In genomic region chr9:72351538-72352453, GRCh38 we compare ENCODE assay signal across 13 cellular contexts. TPM values are rescaled to one million over a fixed set of nuclear protein-coding genes. Genes with fewer than 3 reads are reported as not detected.
DNase-seq lines count a peak whose midpoint lies in the region; ATAC-seq and TF ChIP-seq lines count a peak whose summit lies in the region.
"Had no signal": no experiment of that assay in that cellular context is flagged by ENCODE, and none has a peak within 500 bp of the region (broad histone marks: within the 10 kb centered on the region; RNA-seq: fewer than 3 reads in every experiment).

No MANE protein-coding gene starts in this region.

- no peaks in the 10 kb centered on the region for H3K9me3 Mint-ChIP-seq in chondrocyte (ENCODE audit: low read depth)
- H3K9me3 Mint-ChIP-seq in activated T-helper 1 cell treated with anti-CD3 and anti-CD28 coated beads, Interleukin-12 subunit alpha, Interleukin-12 subunit beta, Interleukin-2, Interleukin-4 antibody, amounts not matched to agents 30 ng/mL and 10 ng/mL and 1 ng/mL, durations not matched to agents 14 hours and 24 hours and 36 hours, result no peaks in the 10 kb centered on the region

- H3K56ac ChIP-seq in IMR-90 (ENCODE audit: extremely low read depth, insufficient read depth, low read length), result no peak overlapping the region

- no TSS peak for BruUV-seq in IMR-90 (replicated peaks; lab: Mats Ljungman, UMichigan)

- no peak overlapping the region for H3K14ac ChIP-seq in IMR-90 (replicated peaks; ENCODE audit: low read depth, low read length)

- no peak overlapping the region for H2AK9ac ChIP-seq in IMR-90 (replicated peaks; ENCODE audit: low read depth, low read length, poor library complexity)

- H3K27me3 ChIP-seq in IMR-90 (ENCODE audit: control insufficient read depth, insufficient read depth, low read length), result no peaks in the 10 kb centered on the region

- ATAC-seq in IMR-90 (ENCODE audit: low read depth), result peak; percentile 34; the same call in 1 of the 2 replicates
- peak; percentile 3 for ATAC-seq in left lobe of liver

- DNase-seq in Caki2 (ENCODE audit: low read depth), result peak; percentile 62
- peak; percentile 91 for DNase-seq in IMR-90
- DNase-seq in chondrocyte (ENCODE audit: low spot score), result no peak
- no peak for DNase-seq in left lobe of liver (ENCODE audit: low spot score)
- no peak for DNase-seq in activated T-helper 1 cell treated with anti-CD3 and anti-CD28 coated beads, Interleukin-12 subunit alpha, Interleukin-12 subunit beta, Interleukin-2, Interleukin-4 antibody, amounts not matched to agents 30 ng/mL and 10 ng/mL and 1 ng/mL, durations not matched to agents 14 hours and 24 hours and 36 hours (ENCODE audit: low spot score)
- DNase-seq in superior temporal gyrus (ENCODE audit: extremely low spot score), result no peak
- DNase-seq in midbrain (lab: John Stamatoyannopoulos, UW), result no peak
- no peak for DNase-seq in activated naive CD4-positive, alpha-beta T cell treated with anti-CD3 and anti-CD28 coated beads, Interleukin-2, amount 50 U/mL, for 16 hours
- DNase-seq: activated CD4-positive, alpha-beta T cell treated with anti-CD3 and anti-CD28 coated beads for 4 hours; amniotic stem cell; Caco-2; occipital lobe; SHP77 treated with DMSO at 0.1 percent for 48 hours had no signal

- no peak overlapping the region for H2BK20ac ChIP-seq in IMR-90 (ENCODE audit: low read depth, low read length)

- TF ChIP-seq CTCF in IMR-90 (conservative IDR thresholded peaks at IDR 0.05; ENCODE audit: low read depth, low read length) (no peak), chondrocyte (IDR thresholded peaks at IDR 0.05) (no peak)

- peaks cover 24% of the 10 kb centered on the region for H3K36me3 ChIP-seq in IMR-90 (ENCODE audit: control insufficient read depth, insufficient read depth, low read length)

- no peak overlapping the region for H4K8ac ChIP-seq in IMR-90 (ENCODE audit: low read depth in 2 of 2, low read length in 2 of 2)

- H3K4me2 ChIP-seq in IMR-90 (ENCODE audit: low read depth, low read length), result no peak overlapping the region

- peaks cover 6 to 30% of the 10 kb centered on the region in 2 experiments; a peak in 3 of 4 replicates for H3K79me1 ChIP-seq in IMR-90 (ENCODE audit: low read depth in 1 of 2, low read length in 2 of 2)

- H3K27me3 Mint-ChIP-seq in chondrocyte (ENCODE audit: low read depth), result no peaks in the 10 kb centered on the region
- no peaks in the 10 kb centered on the region for H3K27me3 Mint-ChIP-seq in activated T-helper 1 cell treated with anti-CD3 and anti-CD28 coated beads, Interleukin-12 subunit alpha, Interleukin-12 subunit beta, Interleukin-2, Interleukin-4 antibody, amounts not matched to agents 30 ng/mL and 10 ng/mL and 1 ng/mL, durations not matched to agents 14 hours and 24 hours and 36 hours (ENCODE audit: insufficient read depth)

- intact Hi-C loops in IMR-90 (cut with micrococcal nuclease), result no loop called here
- intact Hi-C loops in activated T-helper 1 cell treated with anti-CD3 and anti-CD28 coated beads, Interleukin-12 subunit alpha, Interleukin-12 subunit beta, Interleukin-2, Interleukin-4 antibody, amounts not matched to agents 30 ng/mL and 10 ng/mL and 1 ng/mL, durations not matched to agents 14 hours and 24 hours and 36 hours (cut with micrococcal nuclease), result no loop called here

- no peaks in the 10 kb centered on the region for H3K9me3 ChIP-seq in IMR-90 (ENCODE audit: control insufficient read depth, insufficient read depth, low read length)
- H3K9me3 ChIP-seq: Caco-2 had no signal

- peak overlapping the region; percentile 12 for H3K27ac Mint-ChIP-seq in chondrocyte (ENCODE audit: unreplicated experiment)
- H3K27ac Mint-ChIP-seq in activated T-helper 1 cell treated with anti-CD3 and anti-CD28 coated beads, Interleukin-12 subunit alpha, Interleukin-12 subunit beta, Interleukin-2, Interleukin-4 antibody, amounts not matched to agents 30 ng/mL and 10 ng/mL and 1 ng/mL, durations not matched to agents 14 hours and 24 hours and 36 hours, result no peak overlapping the region

- H2AFZ ChIP-seq in IMR-90 (replicated peaks; ENCODE audit: low read length, poor library complexity), result no peak overlapping the region

- CTCF ChIA-PET in IMR-90 (lab: Yijun Ruan, JAX), result interaction anchor here (0.6 kb wide), 2 partner anchors 40 to 1908 kb away, joined by 3 to 6 read pairs; no protein-coding TSS in a partner anchor

- no peak overlapping the region for H3K4ac ChIP-seq in IMR-90 (ENCODE audit: low read depth, low read length)

- no peak; the same call in 1 of the 2 replicates for TF ChIP-seq POLR2A in IMR-90 (IDR thresholded peaks at IDR 0.05; ENCODE audit: low read depth, low read length)

- no peak overlapping the region for H3K18ac ChIP-seq in IMR-90 (ENCODE audit: low read depth, low read length)

- H4K5ac ChIP-seq in IMR-90 (ENCODE audit: low read depth, low read length), result no peak overlapping the region

- in situ Hi-C loops in Caki2 (cut with HindIII; ENCODE audit: low pct_unique_long_range_greater_than_20kb, low sequenced_read_pairs), result no loop called here
- in situ Hi-C loops in IMR-90 (cut with MboI; ENCODE audit: low sequenced_read_pairs), result no loop called here

- H2BK15ac ChIP-seq in IMR-90 (ENCODE audit: low read depth, low read length), result no peak overlapping the region

- WGBS in IMR-90 (ENCODE audit: extremely low coverage in 2 of 2, insufficient read length in 1 of 2), 2 experiments, result no CpG with 5 or more reads among the region's 15 CpGs

- H3K9me1 ChIP-seq in IMR-90 (ENCODE audit: insufficient read depth, low read length), result 0 out of 2 replicates have a peak, but pooled peaks cover 3% of the 10 kb centered on the region

- H3K23ac ChIP-seq in IMR-90 (ENCODE audit: low read depth, low read length), result no peak overlapping the region

- peaks cover 37% of the 10 kb centered on the region for H4K20me1 ChIP-seq in IMR-90 (ENCODE audit: insufficient read depth, low read length)

- no peak overlapping the region for H2BK120ac ChIP-seq in IMR-90 (ENCODE audit: low read depth, low read length)

- no peak overlapping the region for H4K91ac ChIP-seq in IMR-90 (ENCODE audit: insufficient read depth, low read depth, low read length)

- dilution Hi-C loops in IMR-90 (cut with HindIII; ENCODE audit: low sequenced_read_pairs, unreplicated experiment), result no loop called here

- H3K4me1 ChIP-seq in IMR-90 (ENCODE audit: control insufficient read depth, insufficient read depth, low read length), result peaks cover 7% of the 10 kb centered on the region; the same call in 1 of the 2 replicates
- H3K4me1 ChIP-seq: Caco-2 had no signal

- no peak overlapping the region for H2BK5ac ChIP-seq in IMR-90 (ENCODE audit: low read depth, low read length, poor library complexity, severe bottlenecking)

- no peak overlapping the region for H3K4me3 Mint-ChIP-seq in chondrocyte (ENCODE audit: unreplicated experiment)
- no peak overlapping the region for H3K4me3 Mint-ChIP-seq in activated T-helper 1 cell treated with anti-CD3 and anti-CD28 coated beads, Interleukin-12 subunit alpha, Interleukin-12 subunit beta, Interleukin-2, Interleukin-4 antibody, amounts not matched to agents 30 ng/mL and 10 ng/mL and 1 ng/mL, durations not matched to agents 14 hours and 24 hours and 36 hours

- peaks cover 37% of the 10 kb centered on the region for H3K36me3 Mint-ChIP-seq in chondrocyte (ENCODE audit: low read depth)
- H3K36me3 Mint-ChIP-seq in activated T-helper 1 cell treated with anti-CD3 and anti-CD28 coated beads, Interleukin-12 subunit alpha, Interleukin-12 subunit beta, Interleukin-2, Interleukin-4 antibody, amounts not matched to agents 30 ng/mL and 10 ng/mL and 1 ng/mL, durations not matched to agents 14 hours and 24 hours and 36 hours (ENCODE audit: low read depth), result peaks cover 50% of the 10 kb centered on the region

- no peak overlapping the region for H3K27ac ChIP-seq in IMR-90 (ENCODE audit: insufficient read depth, low read length)

- POLR2A ChIA-PET in IMR-90 (lab: Charles Lee; ENCODE audit: unreplicated experiment), result no interaction called here

- H2AK5ac ChIP-seq in IMR-90 (ENCODE audit: low read depth, low read length), result no peak overlapping the region

- no peak overlapping the region for H3K4me3 ChIP-seq in IMR-90 (ENCODE audit: insufficient read depth, low read depth, low read length)

- H3K4me1 Mint-ChIP-seq in chondrocyte (ENCODE audit: low read depth), result peaks cover 22% of the 10 kb centered on the region
- peaks cover 35% of the 10 kb centered on the region for H3K4me1 Mint-ChIP-seq in activated T-helper 1 cell treated with anti-CD3 and anti-CD28 coated beads, Interleukin-12 subunit alpha, Interleukin-12 subunit beta, Interleukin-2, Interleukin-4 antibody, amounts not matched to agents 30 ng/mL and 10 ng/mL and 1 ng/mL, durations not matched to agents 14 hours and 24 hours and 36 hours (ENCODE audit: low read depth)

- H3K9ac ChIP-seq in IMR-90 (ENCODE audit: low read depth, low read length), result no peak overlapping the region

- no peak for TF ChIP-seq RAD21 in IMR-90 (IDR thresholded peaks at IDR 0.05; ENCODE audit: low read length)

TF ChIP-seq in IMR-90, 13 proteins besides CTCF, POLR2A, EP300 and RAD21 (continues in another document):
- TF ChIP-seq BHLHE40 (IDR thresholded peaks at IDR 0.05; ENCODE audit: low read depth, low read length) (no peak), CEBPB (IDR thresholded peaks at IDR 0.05; ENCODE audit: low read depth, low read length) (peak; percentile 12; the same call in 1 of the 2 replicates), SMC3 (IDR thresholded peaks at IDR 0.05; ENCODE audit: low read depth, low read length) (no peak), MXI1 (IDR thresholded peaks at IDR 0.05; ENCODE audit: borderline replicate concordance, low read depth, low read length) (no peak), FOS (IDR thresholded peaks at IDR 0.05; ENCODE audit: low read depth, low read length) (no peak), RFX5 (IDR thresholded peaks at IDR 0.05; ENCODE audit: low read depth, low read length) (no peak), NFE2L2 (IDR thresholded peaks at IDR 0.05; ENCODE audit: low read depth, low read length) (no peak)

RNA-seq across cellular contexts. Expression of gene ZFAND5, which starts 13.2 kb away (rescaled TPM):
- total RNA-seq in Caki2 (2014; rRNA removed; shearing (Covaris generic); ENCODE audit: low replicate concordance), result 78.8 and 92.5 TPM in 2 replicates
- total RNA-seq in IMR-90 (2012; rRNA removed) (35.8 and 53.3 TPM in 2 replicates), chondrocyte (151 to 163 TPM (median 157 TPM) in 3 replicates), left lobe of liver (83.9 TPM)
- polyA plus RNA-seq in IMR-90 (2012; rRNA removed), result 79.3 and 85.2 TPM in 2 replicates
- polyA plus RNA-seq in IMR-90 (2012; cell fraction: cytosol; rRNA removed), result 38.8 and 50.0 TPM in 2 replicates
- 60.3 and 312 TPM in 2 replicates for polyA plus RNA-seq in IMR-90 (2012; cell fraction: nucleus; rRNA removed; ENCODE audit: low replicate concordance)
- total RNA-seq in activated T-helper 1 cell treated with anti-CD3 and anti-CD28 coated beads, Interleukin-12 subunit alpha, Interleukin-12 subunit beta, Interleukin-2, Interleukin-4 antibody, amounts not matched to agents 30 ng/mL and 10 ng/mL and 1 ng/mL, durations not matched to agents 14 hours and 24 hours and 36 hours, result 131 and 133 TPM in 2 replicates

Comparison
In these comparisons a context has a peak if more than half of its experiments do, and no peak if none do; other contexts are left out.
1. DNase-seq: peak in Caki2 (single experiment) and IMR-90 (single experiment); none in chondrocyte (single experiment), left lobe of liver (single experiment), activated T-helper 1 cell treated with anti-CD3 and anti-CD28 coated beads, Interleukin-12 subunit alpha, Interleukin-12 subunit beta, Interleukin-2, Interleukin-4 antibody, amounts not matched to agents 30 ng/mL and 10 ng/mL and 1 ng/mL, durations not matched to agents 14 hours and 24 hours and 36 hours (single experiment), superior temporal gyrus (single experiment), midbrain (single experiment) and activated naive CD4-positive, alpha-beta T cell treated with anti-CD3 and anti-CD28 coated beads, Interleukin-2, amount 50 U/mL, for 16 hours (single experiment).